ENCODE assay signal across 10 cellular contexts in genomic region chr10:96288151-96288621, GRCh38. TPM values are rescaled to one million over a fixed set of nuclear protein-coding genes. Genes with fewer than 3 reads are reported as not detected.
DNase-seq lines count a peak whose midpoint lies in the region; ATAC-seq and TF ChIP-seq lines count a peak whose summit lies in the region.
"Had no signal": no experiment of that assay in that cellular context is flagged by ENCODE, and none has a peak within 500 bp of the region (broad histone marks: within the 10 kb centered on the region; RNA-seq: fewer than 3 reads in every experiment).

No MANE protein-coding gene starts in this region.

- H3K27ac Mint-ChIP-seq in activated naive CD8-positive, alpha-beta T cell, result no peak overlapping the region
- no peak overlapping the region for H3K27ac Mint-ChIP-seq in glutamatergic neuron (ENCODE audit: unreplicated experiment)

- peaks cover 16% of the 10 kb centered on the region for H3K4me1 Mint-ChIP-seq in activated naive CD8-positive, alpha-beta T cell (ENCODE audit: low read depth)
- H3K4me1 Mint-ChIP-seq in glutamatergic neuron (ENCODE audit: low read depth, unreplicated experiment), result no peaks in the 10 kb centered on the region

- no peaks in the 10 kb centered on the region for H3K36me3 ChIP-seq in brain microvascular endothelial cell (replicated peaks)

- peak overlapping the region; percentile 73 for H3K27ac ChIP-seq in 22Rv1
- H3K27ac ChIP-seq in brain microvascular endothelial cell, result no peak overlapping the region

- H3K27me3 ChIP-seq in brain microvascular endothelial cell (replicated peaks), result no peaks in the 10 kb centered on the region

- no peak overlapping the region for H3K4me3 ChIP-seq in brain microvascular endothelial cell (ENCODE audit: low read depth, low read length)

- peak overlapping the region; percentile 30 for H3K4me3 Mint-ChIP-seq in activated naive CD8-positive, alpha-beta T cell
- H3K4me3 Mint-ChIP-seq in glutamatergic neuron (ENCODE audit: unreplicated experiment), result no peak overlapping the region

- H3K27me3 Mint-ChIP-seq in activated naive CD8-positive, alpha-beta T cell, result no peaks in the 10 kb centered on the region
- H3K27me3 Mint-ChIP-seq in glutamatergic neuron (ENCODE audit: unreplicated experiment), result no peaks in the 10 kb centered on the region

- TF ChIP-seq CTCF in 22Rv1 (IDR thresholded peaks at IDR 0.05), result no peak
- no peak for TF ChIP-seq CTCF in glutamatergic neuron (IDR thresholded peaks at IDR 0.05; ENCODE audit: partially characterized antibody, unreplicated experiment)
- no peak for TF ChIP-seq CTCF in brain microvascular endothelial cell (IDR thresholded peaks at IDR 0.05; ENCODE audit: low read depth, low read length, missing control alignments)

- DNase-seq in D341Med (ENCODE audit: low spot score) (no peak), glutamatergic neuron (no peak), brain microvascular endothelial cell (no peak)
- DNase-seq: T1000 had no signal

- H3K9me3 Mint-ChIP-seq in activated naive CD8-positive, alpha-beta T cell (ENCODE audit: low read depth), result no peaks in the 10 kb centered on the region
- H3K9me3 Mint-ChIP-seq in glutamatergic neuron (ENCODE audit: unreplicated experiment), result no peaks in the 10 kb centered on the region

- ATAC-seq in GM18907 (IDR thresholded peaks at IDR 0.05; ENCODE audit: unreplicated experiment) (peak; percentile 54), HG03039 (IDR thresholded peaks at IDR 0.05; ENCODE audit: unreplicated experiment) (peak; percentile 34), SK-N-SH treated with all-trans-retinoic acid at 6 μM for 48 hours (no peak)

- H3K36me3 Mint-ChIP-seq in activated naive CD8-positive, alpha-beta T cell, result no peaks in the 10 kb centered on the region
- H3K36me3 Mint-ChIP-seq in glutamatergic neuron (ENCODE audit: unreplicated experiment), result no peaks in the 10 kb centered on the region

- in situ Hi-C loops in brain microvascular endothelial cell (cut with HindIII; ENCODE audit: low pct_ligation_motif_present, low sequenced_read_pairs), result no loop called here

TF ChIP-seq in SK-N-SH treated with all-trans-retinoic acid at 6 μM for 48 hours, 23 proteins besides CTCF, POLR2A, EP300 and RAD21:
- no peak for TF ChIP-seq ISL1 (CRISPR knock-in tag; IDR thresholded peaks at IDR 0.05)
- TF ChIP-seq ZFP3 (CRISPR knock-in tag; IDR thresholded peaks at IDR 0.05), result no peak
- no peak for TF ChIP-seq TOX (CRISPR knock-in tag; IDR thresholded peaks at IDR 0.05; ENCODE audit: borderline replicate concordance)
- TF ChIP-seq ZNF565 (CRISPR knock-in tag; conservative IDR thresholded peaks at IDR 0.05; ENCODE audit: low read depth), result no peak
- TF ChIP-seq, protein P1, sequence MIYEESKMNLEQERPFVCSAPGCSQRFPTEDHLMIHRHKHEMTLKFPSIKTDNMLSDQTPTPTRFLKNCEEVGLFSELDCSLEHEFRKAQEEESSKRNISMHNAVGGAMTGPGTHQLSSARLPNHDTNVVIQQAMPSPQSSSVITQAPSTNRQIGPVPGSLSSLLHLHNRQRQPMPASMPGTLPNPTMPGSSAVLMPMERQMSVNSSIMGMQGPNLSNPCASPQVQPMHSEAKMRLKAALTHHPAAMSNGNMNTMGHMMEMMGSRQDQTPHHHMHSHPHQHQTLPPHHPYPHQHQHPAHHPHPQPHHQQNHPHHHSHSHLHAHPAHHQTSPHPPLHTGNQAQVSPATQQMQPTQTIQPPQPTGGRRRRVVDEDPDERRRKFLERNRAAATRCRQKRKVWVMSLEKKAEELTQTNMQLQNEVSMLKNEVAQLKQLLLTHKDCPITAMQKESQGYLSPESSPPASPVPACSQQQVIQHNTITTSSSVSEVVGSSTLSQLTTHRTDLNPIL (CRISPR knock-in tag; IDR thresholded peaks at IDR 0.05; ENCODE audit: low read depth), result no peak
- TF ChIP-seq PPARA (CRISPR knock-in tag; IDR thresholded peaks at IDR 0.05; ENCODE audit: borderline replicate concordance), result no peak
- no peak for TF ChIP-seq OSR1 (CRISPR knock-in tag; IDR thresholded peaks at IDR 0.05)
- TF ChIP-seq TCF4 (CRISPR knock-in tag; IDR thresholded peaks at IDR 0.05; ENCODE audit: borderline replicate concordance), result no peak
- no peak for TF ChIP-seq CSDC2 (CRISPR knock-in tag; IDR thresholded peaks at IDR 0.05)
- no peak for TF ChIP-seq ZNF8 (CRISPR knock-in tag; IDR thresholded peaks at IDR 0.05)
- no peak for TF ChIP-seq ARNTL (CRISPR knock-in tag; IDR thresholded peaks at IDR 0.05; ENCODE audit: borderline replicate concordance, low read depth)
- TF ChIP-seq ZC3H10 (CRISPR knock-in tag; IDR thresholded peaks at IDR 0.05), result no peak
- TF ChIP-seq ZFP30 (CRISPR knock-in tag; IDR thresholded peaks at IDR 0.05), result no peak
- TF ChIP-seq CSRNP3 (CRISPR knock-in tag; IDR thresholded peaks at IDR 0.05), result no peak
- no peak for TF ChIP-seq GLIS3 (CRISPR knock-in tag; IDR thresholded peaks at IDR 0.05)
TF ChIP-seq in SK-N-SH treated with all-trans-retinoic acid at 6 μM for 48 hours: peak in this region for 0.

RNA-seq across cellular contexts. Expression of gene DNTT, which starts 16.0 kb away (rescaled TPM):
- total RNA-seq in glutamatergic neuron (ENCODE audit: unreplicated experiment), result not detected
- total RNA-seq: Daoy had no signal

RNA-seq across cellular contexts. Expression of gene BLNK, which starts 16.8 kb away (rescaled TPM):
- not detected for total RNA-seq in glutamatergic neuron (ENCODE audit: unreplicated experiment)
- total RNA-seq: Daoy had no signal
